9 cellular contexts compared by ENCODE assay signal in genomic region chr19:50679177-50680125, GRCh38. TPM values are rescaled to one million over a fixed set of nuclear protein-coding genes. Genes with fewer than 3 reads are reported as not detected.
A peak's percentile ranks its signal among the peaks of the same experiment; 100 is the strongest.
DNase-seq lines count a peak whose midpoint lies in the region; ATAC-seq, FAIRE-seq and TF ChIP-seq lines count a peak whose summit lies in the region.
"Had no signal": no experiment of that assay in that cellular context is flagged by ENCODE, and none has a peak within 500 bp of the region (broad histone marks: within the 10 kb centered on the region; RNA-seq: fewer than 3 reads in every experiment).

No MANE protein-coding gene starts in this region.

- H3K27ac ChIP-seq in K562 (ENCODE audit: extremely low read depth, low read depth, low read length) = no peak overlapping the region

- TF ChIP-seq POLR2A in K562 (conservative IDR thresholded peaks at IDR 0.05) = no peak

- peak overlapping the region; percentile 72 for H2AFZ ChIP-seq in K562 (ENCODE audit: low read depth, low read length)

- TF ChIP-seq CTCF in GM20000 (IDR thresholded peaks at IDR 0.05; ENCODE audit: extremely low read depth, missing control alignments) (no peak), K562 (IDR thresholded peaks at IDR 0.05 in 2 of 3, conservative IDR thresholded peaks at IDR 0.05 in 1 of 3; ENCODE audit: insufficient read depth in 2 of 3, low read depth in 1 of 3, low read length in 3 of 3) (no peak)

- no peak overlapping the region for H3K9ac ChIP-seq in K562 (ENCODE audit: insufficient read depth in 1 of 2, low read depth in 2 of 2, low read length in 2 of 2)

- in situ Hi-C loops in K562 (cut with MboI) = no loop called here

- CTCF ChIA-PET in K562 (lab: Yijun Ruan, JAX; ENCODE audit: low intra/inter-chr PET ratio) = no interaction called here

- POLR2A ChIA-PET in K562 (lab: Yijun Ruan, JAX) = no interaction called here

- ATAC-seq in K562 = peak; percentile 100
- ATAC-seq in HG03045 (IDR thresholded peaks at IDR 0.05; ENCODE audit: unreplicated experiment) = no peak

- peak in 13 of 14 donors; percentile 2 to 77 (median 56) for DNase-seq in C1 segment of cervical spinal cord (lab: John Stamatoyannopoulos, UW)
- peak; percentile 97 for DNase-seq in GM20000 (ENCODE audit: low spot score)
- DNase-seq in NAMALWA (ENCODE audit: low spot score) = peak; percentile 97
- DNase-seq in UCSD-AML1 (lab: John Stamatoyannopoulos, UW; ENCODE audit: unreplicated experiment) = peak; percentile 74
- DNase-seq in K562 (ENCODE audit: extremely low read depth in 1 of 4, low spot score in 3 of 4) = peak; percentile 92 to 100 (median 99)
- peak; percentile 82 for DNase-seq in inferior parietal cortex (ENCODE audit: extremely low spot score)
- DNase-seq in stimulated activated CD4-positive, alpha-beta T cell treated with anti-CD3 and anti-CD28 coated beads, Interleukin-1b, Interleukin-23, amount 100 ng/mL, for 24 hours (ENCODE audit: low read depth in 4 of 4, low spot score in 1 of 4) = peak; percentile 21 to 73 (median 60)

- H3K9me1 ChIP-seq in K562 (ENCODE audit: control insufficient read depth, insufficient read depth, low read length) = no peaks in the 10 kb centered on the region

- no peaks in the 10 kb centered on the region for H3K36me3 ChIP-seq in K562 (ENCODE audit: control insufficient read depth, insufficient read depth, low read length)

- H3K4me2 ChIP-seq in K562 (ENCODE audit: insufficient read depth, low read length) = peak overlapping the region; percentile 21; the same call in 1 of the 2 replicates

- WGBS in K562 (ENCODE audit: insufficient coverage, low coverage, missing lambda C conversion rate) = 2% methylated on average over 22 of the region's 23 CpGs

- TF ChIP-seq RAD21 in K562 (CRISPR knock-in tag; conservative IDR thresholded peaks at IDR 0.05 in 1 of 2, IDR thresholded peaks at IDR 0.05 in 1 of 2) = no peak

- no peaks in the 10 kb centered on the region for H3K9me3 ChIP-seq in K562 (replicated peaks; ENCODE audit: control insufficient read depth, insufficient read depth, low read depth, low read length)

- intact Hi-C loops in K562 (cut with micrococcal nuclease) = no loop called here

- no peaks in the 10 kb centered on the region for H3K79me2 ChIP-seq in K562 (ENCODE audit: control insufficient read depth, insufficient read depth, low read length)

- H3K27me3 ChIP-seq in K562 (ENCODE audit: control insufficient read depth in 2 of 2, insufficient read depth in 2 of 2, low read length in 2 of 2) = peaks cover 16 to 36% of the 10 kb centered on the region in 2 experiments

- FAIRE-seq in K562 (lab: Jason Lieb, UNC) = peak; percentile 99

- H3K4me1 ChIP-seq in K562 (replicated peaks in 1 of 2; ENCODE audit: control insufficient read depth in 2 of 2, insufficient read depth in 2 of 2, low read length in 2 of 2) = peaks cover 2 to 13% of the 10 kb centered on the region in 2 experiments; a peak in 3 of 5 replicates

- no peak for TF ChIP-seq EP300 in K562 (IDR thresholded peaks at IDR 0.05; ENCODE audit: low read length)

- no peaks in the 10 kb centered on the region; the same call in 1 of the 2 replicates for H4K20me1 ChIP-seq in K562 (replicated peaks; ENCODE audit: control insufficient read depth, insufficient read depth, low read length)

- H3K4me3 ChIP-seq in K562 = no peak overlapping the region

- no TSS peak for BruUV-seq in K562 (replicated peaks; lab: Mats Ljungman, UMichigan)

TF ChIP-seq in K562, 482 proteins besides CTCF, POLR2A, EP300 and RAD21 (continues in another document):
- TF ChIP-seq ZNF589 (CRISPR knock-in tag; IDR thresholded peaks at IDR 0.05; ENCODE audit: low read depth) = no peak

RNA-seq across cellular contexts. Expression of gene C19orf81, which starts 30.2 kb away (rescaled TPM):
- 3.2 TPM in 1 of 2 replicates, not detected in the other for total RNA-seq in K562 (2011; cell fraction: chromatin; rRNA removed; ENCODE audit: low replicate concordance)
- total RNA-seq in K562 (2011; cell fraction: nucleolus; rRNA removed) = 10.5 and 13.3 TPM in 2 replicates
- total RNA-seq in K562 (2011; cell fraction: nucleoplasm; rRNA removed) = 7.7 and 11.2 TPM in 2 replicates
- total RNA-seq in K562 (2014; rRNA removed) (42.9 and 52.9 TPM in 2 replicates), K562 (2014; rRNA removed; fragmentation: Illumina TruSeq; extraction: Trizol) (not detected in 2 replicates), K562 (2015; rRNA removed; fragmentation: Illumina TruSeq; extraction: Trizol) (2.9 and 3.0 TPM in 2 replicates), K562 (2021) (33.0 and 40.2 TPM in 2 replicates)
- polyA plus RNA-seq in K562 (2011; rRNA removed) (2.5 and 5.1 TPM in 2 replicates), K562 (2014; fragmentation: Illumina TruSeq; extraction: Trizol) (1.1 TPM in 1 of 2 replicates, not detected in the other), K562 (2014; fragmentation: Nextera tagmentation; extraction: Ambion mirVana) (not detected), K562 (2014; rRNA removed) (35.9 and 46.2 TPM in 2 replicates)
- polyA plus RNA-seq in K562 (2011; cell fraction: cytosol; rRNA removed) = 8.7 and 29.6 TPM in 2 replicates
- polyA plus RNA-seq in K562 (2011; cell fraction: nucleus; rRNA removed) = 8.3 and 17.5 TPM in 2 replicates
- 26.5 and 30.0 TPM in 2 replicates for polyA plus RNA-seq in K562 (2012)
- polyA minus RNA-seq in K562 (2011; rRNA and poly(A)+ RNA removed) = not detected in 2 replicates
- polyA minus RNA-seq in K562 (2011; cell fraction: cytosol; rRNA and poly(A)+ RNA removed) = 3.5 and 5.7 TPM in 2 replicates
- 6.1 and 7.3 TPM in 2 replicates for polyA minus RNA-seq in K562 (2011; cell fraction: nucleus; rRNA and poly(A)+ RNA removed)
- total RNA-seq: skeletal muscle tissue had no signal

RNA-seq across cellular contexts. Expression of gene SYT3, which starts 39.8 kb away (rescaled TPM):
- 1.5 and 2.4 TPM in 2 replicates for total RNA-seq in K562 (2011; cell fraction: chromatin; rRNA removed; ENCODE audit: low replicate concordance)
- 1.6 and 2.0 TPM in 2 replicates for total RNA-seq in K562 (2011; cell fraction: nucleolus; rRNA removed)
- 1.5 and 3.9 TPM in 2 replicates for total RNA-seq in K562 (2011; cell fraction: nucleoplasm; rRNA removed)
- 1.1 and 1.6 TPM in 2 replicates for total RNA-seq in K562 (2014; rRNA removed)
- total RNA-seq in K562 (2014; rRNA removed; fragmentation: Illumina TruSeq; extraction: Trizol) = 0.36 and 0.51 TPM in 2 replicates
- 0.40 and 0.41 TPM in 2 replicates for total RNA-seq in K562 (2015; rRNA removed; fragmentation: Illumina TruSeq; extraction: Trizol)
- 1.7 and 2.0 TPM in 2 replicates for total RNA-seq in K562 (2021)
- polyA plus RNA-seq in K562 (2011; rRNA removed) = 0.35 and 0.40 TPM in 2 replicates
- polyA plus RNA-seq in K562 (2011; cell fraction: cytosol; rRNA removed) = 0.28 and 1.0 TPM in 2 replicates
- 1.5 and 2.9 TPM in 2 replicates for polyA plus RNA-seq in K562 (2011; cell fraction: nucleus; rRNA removed)
- 1.6 and 3.0 TPM in 2 replicates for polyA plus RNA-seq in K562 (2012)
- polyA plus RNA-seq in K562 (2014; fragmentation: Illumina TruSeq; extraction: Trizol) = 0.54 and 1.2 TPM in 2 replicates
- not detected for polyA plus RNA-seq in K562 (2014; fragmentation: Nextera tagmentation; extraction: Ambion mirVana)
- 0.38 and 0.85 TPM in 2 replicates for polyA plus RNA-seq in K562 (2014; rRNA removed)
- polyA minus RNA-seq in K562 (2011; rRNA and poly(A)+ RNA removed) = 0.12 and 0.84 TPM in 2 replicates
- 0.38 TPM in 1 of 2 replicates, not detected in the other for polyA minus RNA-seq in K562 (2011; cell fraction: cytosol; rRNA and poly(A)+ RNA removed)
- 0.44 and 0.67 TPM in 2 replicates for polyA minus RNA-seq in K562 (2011; cell fraction: nucleus; rRNA and poly(A)+ RNA removed)
- total RNA-seq: skeletal muscle tissue had no signal

RNA-seq across cellular contexts. Expression of gene SHANK1, which starts 40.2 kb away (rescaled TPM):
- total RNA-seq in K562 (2011; cell fraction: chromatin; rRNA removed; ENCODE audit: low replicate concordance) = 1.1 and 2.3 TPM in 2 replicates
- total RNA-seq in K562 (2011; cell fraction: nucleolus; rRNA removed) = 0.53 and 1.3 TPM in 2 replicates
- 1.8 and 2.4 TPM in 2 replicates for total RNA-seq in K562 (2011; cell fraction: nucleoplasm; rRNA removed)
- total RNA-seq in K562 (2014; rRNA removed) (0.65 and 0.73 TPM in 2 replicates), K562 (2014; rRNA removed; fragmentation: Illumina TruSeq; extraction: Trizol) (0.29 and 0.55 TPM in 2 replicates), K562 (2015; rRNA removed; fragmentation: Illumina TruSeq; extraction: Trizol) (0.33 and 0.57 TPM in 2 replicates), K562 (2021) (1.3 and 1.8 TPM in 2 replicates)
- polyA plus RNA-seq in K562 (2011; rRNA removed) (0.33 and 0.61 TPM in 2 replicates), K562 (2014; fragmentation: Illumina TruSeq; extraction: Trizol) (0.64 and 1.8 TPM in 2 replicates), K562 (2014; fragmentation: Nextera tagmentation; extraction: Ambion mirVana) (not detected), K562 (2014; rRNA removed) (0.52 and 1.6 TPM in 2 replicates)
- polyA plus RNA-seq in K562 (2011; cell fraction: cytosol; rRNA removed) = 0.66 and 2.6 TPM in 2 replicates
- 1.0 and 1.7 TPM in 2 replicates for polyA plus RNA-seq in K562 (2011; cell fraction: nucleus; rRNA removed)
- polyA plus RNA-seq in K562 (2012) = 0.69 and 1.3 TPM in 2 replicates
- 0.18 and 0.42 TPM in 2 replicates for polyA minus RNA-seq in K562 (2011; rRNA and poly(A)+ RNA removed)
- polyA minus RNA-seq in K562 (2011; cell fraction: cytosol; rRNA and poly(A)+ RNA removed) = 0.86 and 1.2 TPM in 2 replicates
- polyA minus RNA-seq in K562 (2011; cell fraction: nucleus; rRNA and poly(A)+ RNA removed) = 0.56 and 1.3 TPM in 2 replicates

RNA-seq across cellular contexts. Expression of gene CLEC11A, which starts 43.7 kb away (rescaled TPM):
- total RNA-seq in K562 (2011; cell fraction: chromatin; rRNA removed; ENCODE audit: low replicate concordance) = 0.69 and 6.7 TPM in 2 replicates
- total RNA-seq in K562 (2011; cell fraction: nucleolus; rRNA removed) = 14.3 and 15.2 TPM in 2 replicates
- 7.3 and 8.3 TPM in 2 replicates for total RNA-seq in K562 (2011; cell fraction: nucleoplasm; rRNA removed)
- 32.7 and 34.8 TPM in 2 replicates for total RNA-seq in K562 (2014; rRNA removed)
- total RNA-seq in K562 (2014; rRNA removed; fragmentation: Illumina TruSeq; extraction: Trizol) = 2.5 and 2.7 TPM in 2 replicates
- total RNA-seq in K562 (2015; rRNA removed; fragmentation: Illumina TruSeq; extraction: Trizol) = 16.1 and 16.7 TPM in 2 replicates
- total RNA-seq in K562 (2021) = 31.3 and 31.4 TPM in 2 replicates
- polyA plus RNA-seq in K562 (2011; rRNA removed) = 3.0 and 17.4 TPM in 2 replicates
- 26.3 and 38.6 TPM in 2 replicates for polyA plus RNA-seq in K562 (2011; cell fraction: cytosol; rRNA removed)
- polyA plus RNA-seq in K562 (2011; cell fraction: nucleus; rRNA removed) = 42.7 and 43.1 TPM in 2 replicates
- 32.9 and 74.8 TPM in 2 replicates for polyA plus RNA-seq in K562 (2012)
- 3.4 and 8.3 TPM in 2 replicates for polyA plus RNA-seq in K562 (2014; fragmentation: Illumina TruSeq; extraction: Trizol)
- polyA plus RNA-seq in K562 (2014; fragmentation: Nextera tagmentation; extraction: Ambion mirVana) = under 1 TPM; 0.39 to 0.46 TPM
- polyA plus RNA-seq in K562 (2014; rRNA removed) = 31.8 and 43.9 TPM in 2 replicates
- polyA minus RNA-seq in K562 (2011; rRNA and poly(A)+ RNA removed) = 0.49 and 1.0 TPM in 2 replicates
- 1.6 and 12.8 TPM in 2 replicates for polyA minus RNA-seq in K562 (2011; cell fraction: cytosol; rRNA and poly(A)+ RNA removed)
- 5.9 and 7.9 TPM in 2 replicates for polyA minus RNA-seq in K562 (2011; cell fraction: nucleus; rRNA and poly(A)+ RNA removed)
